18 cellular contexts compared by ENCODE assay signal in the genomic region with DNA sequence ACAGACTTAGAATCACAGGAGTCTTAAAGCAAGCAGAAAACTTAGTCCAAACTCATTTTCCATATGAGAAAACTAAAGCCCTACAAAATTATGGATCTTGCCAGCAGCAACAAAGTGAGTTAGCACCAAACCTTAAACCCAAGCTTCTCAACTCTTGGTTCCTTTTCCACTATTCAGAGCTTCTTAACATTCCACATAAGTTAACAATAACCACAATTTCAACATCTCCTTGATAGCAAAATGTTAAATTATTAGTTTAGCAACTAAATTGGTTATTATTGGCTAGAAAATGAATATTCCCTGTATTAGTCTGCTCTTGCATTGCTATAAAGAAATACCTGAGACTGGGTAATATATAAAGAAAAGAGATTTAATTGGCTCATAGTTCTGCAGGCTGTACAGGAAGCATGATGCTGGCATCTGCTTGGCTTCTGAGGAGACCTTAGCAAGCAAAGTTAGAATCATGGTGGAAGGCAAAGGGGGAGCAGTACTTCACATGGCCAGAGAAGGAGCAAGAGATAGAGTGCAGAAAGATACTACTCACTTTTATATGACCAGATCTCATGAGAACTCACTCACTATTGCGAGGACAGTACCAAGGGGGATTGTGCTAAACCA. TPM values are rescaled to one million over a fixed set of nuclear protein-coding genes. Genes with fewer than 3 reads are reported as not detected.
DNase-seq lines count a peak whose midpoint lies in the region; ATAC-seq, FAIRE-seq and TF ChIP-seq lines count a peak whose summit lies in the region.
"Had no signal": no experiment of that assay in that cellular context is flagged by ENCODE, and none has a peak within 500 bp of the region (broad histone marks: within the 10 kb centered on the region; RNA-seq: fewer than 3 reads in every experiment).

No MANE protein-coding gene starts in this region.

- no peak for TF ChIP-seq CTCF in A549 (IDR thresholded peaks at IDR 0.05)
- TF ChIP-seq CTCF in Panc1 (IDR thresholded peaks at IDR 0.05), result peak; percentile 15; the same call in 1 of the 2 replicates
- TF ChIP-seq CTCF in lower lobe of right lung (IDR thresholded peaks at IDR 0.05), result no peak

- H3K4me1 ChIP-seq in A549, result peaks cover 8% of the 10 kb centered on the region; the same call in 1 of the 3 replicates
- no peaks in the 10 kb centered on the region for H3K4me1 ChIP-seq in Panc1 (ENCODE audit: control insufficient read depth, insufficient read depth, low read length)
- H3K4me1 ChIP-seq in lower lobe of right lung, result no peaks in the 10 kb centered on the region
- H3K4me1 ChIP-seq: right atrium auricular region had no signal

- in situ Hi-C loops in Panc1 (cut with HindIII; ENCODE audit: low pct_unique_long_range_greater_than_20kb, low sequenced_read_pairs), result no loop called here

- TF ChIP-seq EP300 in A549 (IDR thresholded peaks at IDR 0.05), result no peak

- BruUV-seq in Panc1 (replicated peaks; lab: Mats Ljungman, UMichigan), result no TSS peak

- FAIRE-seq in A549 (lab: Jason Lieb, UNC), result no peak

- H3K27me3 ChIP-seq in Panc1 (ENCODE audit: control insufficient read depth, insufficient read depth, low read length) (peaks cover 19% of the 10 kb centered on the region; the same call in 1 of the 2 replicates), lower lobe of right lung (ENCODE audit: low read depth) (peaks cover 7% of the 10 kb centered on the region)
- H3K27me3 ChIP-seq: right atrium auricular region had no signal

- DNase-seq in A549 (ENCODE audit: low read depth in 1 of 2, low spot score in 1 of 2) (peak in 1 of 2 experiments; percentile 3), GM04503 (ENCODE audit: low read depth) (peak; percentile 57), Panc1 (ENCODE audit: low read depth, low spot score) (no peak), fibroblast of peridontal ligament (ENCODE audit: extremely low read depth) (peak; percentile 65), lower lobe of right lung (no peak), left ventricle myocardium superior (no peak), NCI-H2227 treated with DMSO at 0.1 percent for 48 hours (lab: John Stamatoyannopoulos, UW) (no peak)
- DNase-seq: activated CD8-positive, alpha-beta T cell treated with anti-CD3 and anti-CD28 coated beads, Interleukin-2, amount 10 ng/mL, durations not matched to agents 7 days and 5 days; anterior cingulate cortex; dermis blood vessel endothelial cell; GOT3; NCI-H1417 treated with DMSO at 0.1 percent for 48 hours; NCI-H345; nephron progenitor cell; stimulated activated CD4-positive, alpha-beta T cell treated with anti-CD3 and anti-CD28 coated beads, Interleukin-4, amount 100 ng/mL, for 1 hour had no signal

- ATAC-seq in A549 (peak; percentile 64 to 78; a peak in 3 of 6 replicates), Panc1 (no peak), lower lobe of right lung (no peak), GM21723 (IDR thresholded peaks at IDR 0.05; ENCODE audit: unreplicated experiment) (no peak), left ventricle myocardium superior (no peak)
- ATAC-seq: activated CD8-positive, alpha-beta T cell treated with anti-CD3 and anti-CD28 coated beads, Interleukin-2, amount 10 ng/mL, durations not matched to agents 7 days and 5 days; activated T-helper 17 cell treated with anti-CD3 and anti-CD28 coated beads, Interleukin-2, amount 50 U/mL, for 72 hours had no signal

- CTCF ChIA-PET in A549 (lab: Yijun Ruan, JAX), result interaction anchor here (1.4 to 7.1 kb wide), 3 partner anchors 11 to 1072 kb away, joined by 5 to 88 read pairs (median 8); no protein-coding TSS in a partner anchor
- CTCF ChIA-PET in Panc1 (lab: Charles Lee), result no interaction called here

- no peaks in the 10 kb centered on the region for H3K36me3 ChIP-seq in Panc1 (ENCODE audit: control insufficient read depth, insufficient read depth, low read length)
- H3K36me3 ChIP-seq in lower lobe of right lung, result no peaks in the 10 kb centered on the region
- H3K36me3 ChIP-seq: right atrium auricular region had no signal

- no peak overlapping the region for H3K27ac ChIP-seq in A549
- no peak overlapping the region for H3K27ac ChIP-seq in Panc1 (ENCODE audit: low read length)
- no peak overlapping the region for H3K27ac ChIP-seq in lower lobe of right lung
- H3K27ac ChIP-seq: right atrium auricular region had no signal

- no peak for TF ChIP-seq RAD21 in A549 (conservative IDR thresholded peaks at IDR 0.05 in 1 of 2, IDR thresholded peaks at IDR 0.05 in 1 of 2)

- intact Hi-C loops in Panc1 (cut with micrococcal nuclease; ENCODE audit: unreplicated experiment), result no loop called here
- intact Hi-C loops in lower lobe of right lung (cut with DNase I), result no loop called here
- intact Hi-C loops in left ventricle myocardium superior (cut with micrococcal nuclease), result no loop called here

- no peak for TF ChIP-seq POLR2A in A549 (IDR thresholded peaks at IDR 0.05; ENCODE audit: low read length)

- no peaks in the 10 kb centered on the region for H3K9me3 ChIP-seq in A549
- no peaks in the 10 kb centered on the region for H3K9me3 ChIP-seq in Panc1 (ENCODE audit: control insufficient read depth, insufficient read depth, low read depth, low read length)
- no peaks in the 10 kb centered on the region for H3K9me3 ChIP-seq in lower lobe of right lung

- H3K4me2 ChIP-seq in A549, result no peak overlapping the region

- POLR2A ChIA-PET in A549 (lab: Yijun Ruan, JAX) (no interaction called here), Panc1 (lab: Charles Lee) (no interaction called here)

- no peak overlapping the region for H3K4me3 ChIP-seq in A549
- H3K4me3 ChIP-seq in Panc1 (ENCODE audit: low read depth in 2 of 2, low read length in 2 of 2), result no peak overlapping the region
- H3K4me3 ChIP-seq in lower lobe of right lung, result no peak overlapping the region
- H3K4me3 ChIP-seq: right atrium auricular region had no signal

- 58% methylated on average over 1 of the region's 1 CpG for WGBS in A549 (ENCODE audit: missing lambda C conversion rate)

TF ChIP-seq in A549, 52 proteins besides CTCF, POLR2A, EP300 and RAD21:
- no peak for TF ChIP-seq KDM1A (IDR thresholded peaks at IDR 0.05; ENCODE audit: low read depth)
- TF ChIP-seq HOXA7 (CRISPR knock-in tag; IDR thresholded peaks at IDR 0.05), result no peak
- TF ChIP-seq MAZ (IDR thresholded peaks at IDR 0.05; ENCODE audit: borderline replicate concordance, low read depth, low read length), result no peak
- TF ChIP-seq, protein P1, sequence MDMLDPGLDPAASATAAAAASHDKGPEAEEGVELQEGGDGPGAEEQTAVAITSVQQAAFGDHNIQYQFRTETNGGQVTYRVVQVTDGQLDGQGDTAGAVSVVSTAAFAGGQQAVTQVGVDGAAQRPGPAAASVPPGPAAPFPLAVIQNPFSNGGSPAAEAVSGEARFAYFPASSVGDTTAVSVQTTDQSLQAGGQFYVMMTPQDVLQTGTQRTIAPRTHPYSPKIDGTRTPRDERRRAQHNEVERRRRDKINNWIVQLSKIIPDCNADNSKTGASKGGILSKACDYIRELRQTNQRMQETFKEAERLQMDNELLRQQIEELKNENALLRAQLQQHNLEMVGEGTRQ (IDR thresholded peaks at IDR 0.05), result no peak
- TF ChIP-seq HOXB13 (CRISPR knock-in tag; IDR thresholded peaks at IDR 0.05; ENCODE audit: low read depth), result no peak
- no peak for TF ChIP-seq JUNB (IDR thresholded peaks at IDR 0.05)

RNA-seq across cellular contexts. Expression of a gene that starts 26.2 kb away (rescaled TPM):
- polyA plus RNA-seq in A549 (2011; rRNA removed) (13.4 and 17.4 TPM in 2 replicates), A549 (2017; fragmentation: RNase III; extraction: RNeasy Plus Mini Kit Qiagen cat#74134 plus additional on column Dnase treatment) (7.6 to 8.6 TPM (median 8.4 TPM) in 3 replicates)
- 5.6 and 8.1 TPM in 2 replicates for polyA plus RNA-seq in A549 (2012; cell fraction: cytosol; rRNA removed)
- polyA plus RNA-seq in A549 (2012; cell fraction: nucleus; rRNA removed), result 5.0 and 5.1 TPM in 2 replicates
- polyA minus RNA-seq in A549 (2011; rRNA and poly(A)+ RNA removed), result 16.3 and 19.0 TPM in 2 replicates
- total RNA-seq in Panc1 (2021; ENCODE audit: unreplicated experiment) (18.1 TPM), lower lobe of right lung (21.6 TPM), left ventricle myocardium superior (11.0 TPM)
- 8.8 TPM for polyA plus RNA-seq in Panc1 (2012; ENCODE audit: insufficient read length)

RNA-seq across cellular contexts. Expression of a gene that starts 58.1 kb away (rescaled TPM):
- polyA plus RNA-seq in A549 (2011; rRNA removed) (1.5 and 2.2 TPM in 2 replicates), A549 (2017; fragmentation: RNase III; extraction: RNeasy Plus Mini Kit Qiagen cat#74134 plus additional on column Dnase treatment) (not detected in 3 replicates)
- not detected in 2 replicates for polyA plus RNA-seq in A549 (2012; cell fraction: cytosol; rRNA removed)
- not detected in 2 replicates for polyA plus RNA-seq in A549 (2012; cell fraction: nucleus; rRNA removed)
- 1.9 and 4.8 TPM in 2 replicates for polyA minus RNA-seq in A549 (2011; rRNA and poly(A)+ RNA removed)
- total RNA-seq in Panc1 (2021; ENCODE audit: unreplicated experiment) (0.54 TPM), lower lobe of right lung (1.3 TPM), left ventricle myocardium superior (1.3 TPM)
- 0.44 TPM for polyA plus RNA-seq in Panc1 (2012; ENCODE audit: insufficient read length)
- total RNA-seq: activated CD8-positive, alpha-beta T cell treated with anti-CD3 and anti-CD28 coated beads, Interleukin-2, amount 10 ng/mL, durations not matched to agents 7 days and 5 days had no signal

RNA-seq across cellular contexts. Expression of a gene that starts 58.2 kb away (rescaled TPM):
- not detected in 2 replicates for polyA plus RNA-seq in A549 (2011; rRNA removed)
- not detected in 2 replicates for polyA plus RNA-seq in A549 (2012; cell fraction: cytosol; rRNA removed)
- not detected in 2 replicates for polyA plus RNA-seq in A549 (2012; cell fraction: nucleus; rRNA removed)
- polyA plus RNA-seq in A549 (2017; fragmentation: RNase III; extraction: RNeasy Plus Mini Kit Qiagen cat#74134 plus additional on column Dnase treatment), result not detected in 3 replicates
- not detected in 2 replicates for polyA minus RNA-seq in A549 (2011; rRNA and poly(A)+ RNA removed)
- total RNA-seq in Panc1 (2021; ENCODE audit: unreplicated experiment), result not detected
- not detected for polyA plus RNA-seq in Panc1 (2012; ENCODE audit: insufficient read length)
- 3.9 TPM for total RNA-seq in lower lobe of right lung
- 5.3 TPM for total RNA-seq in left ventricle myocardium superior
- total RNA-seq: activated CD8-positive, alpha-beta T cell treated with anti-CD3 and anti-CD28 coated beads, Interleukin-2, amount 10 ng/mL, durations not matched to agents 7 days and 5 days; activated T-helper 17 cell treated with anti-CD3 and anti-CD28 coated beads, Interleukin-2, amount 50 U/mL, for 72 hours had no signal

Comparison
In these comparisons a context has a peak if more than half of its experiments do, and no peak if none do; other contexts are left out.
1. ATAC-seq: peak in A549 (2 of 2); none in Panc1 (single experiment), lower lobe of right lung (0 of 2), GM21723 (single experiment) and left ventricle myocardium superior (single experiment).
2. DNase-seq: peak in GM04503 (single experiment) and fibroblast of peridontal ligament (single experiment); none in Panc1 (single experiment), lower lobe of right lung (single experiment), left ventricle myocardium superior (single experiment) and NCI-H2227 treated with DMSO at 0.1 percent for 48 hours (single experiment).